8 cellular contexts compared by ENCODE assay signal in the genomic region with DNA sequence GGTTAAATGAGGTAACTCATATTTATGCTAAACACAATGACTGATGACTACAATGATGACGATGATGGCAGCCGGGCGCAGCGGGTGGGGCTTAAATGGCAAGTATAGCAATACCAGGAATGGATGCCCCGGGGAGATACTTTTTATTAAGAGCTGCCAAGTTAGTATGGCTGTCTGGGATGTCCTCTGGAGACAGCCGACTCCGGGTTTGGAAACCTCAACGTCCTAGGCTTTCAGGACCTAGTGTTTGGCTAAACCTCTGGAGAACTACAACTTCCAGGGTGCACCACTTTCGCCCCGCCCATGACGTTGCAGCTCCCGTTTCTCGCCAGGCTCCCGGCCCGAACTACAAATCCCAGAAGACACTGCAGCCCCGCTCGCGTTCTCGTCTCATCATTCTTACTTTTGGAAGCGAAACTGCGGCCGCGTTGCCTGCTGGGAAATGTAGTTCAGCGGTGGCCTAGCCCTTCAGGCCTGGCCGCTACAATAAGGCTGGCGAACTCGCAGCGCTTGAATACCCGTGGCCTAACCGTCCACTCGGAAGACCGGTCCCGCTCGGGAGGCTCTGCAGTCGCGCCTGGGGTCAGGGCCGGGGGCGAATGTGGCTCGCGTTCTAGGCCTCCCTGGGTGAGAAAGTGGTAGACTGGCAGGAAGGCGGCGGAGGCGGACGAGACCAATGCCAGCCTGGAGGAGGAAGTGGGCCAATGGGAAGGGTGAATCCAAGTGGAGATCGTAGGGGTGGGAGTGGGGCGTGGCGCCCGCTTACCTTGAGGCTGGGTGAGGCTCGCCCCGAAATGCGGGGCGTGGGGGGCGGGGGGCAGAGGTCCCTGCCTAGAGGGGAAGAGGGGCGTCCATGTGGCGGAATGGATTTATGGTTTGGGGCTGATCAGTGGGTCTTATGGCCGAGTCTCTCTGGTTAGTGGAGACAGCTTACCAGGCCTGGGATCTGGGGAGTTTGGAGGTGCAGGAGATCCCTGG. TPM values are rescaled to one million over a fixed set of nuclear protein-coding genes. Genes with fewer than 3 reads are reported as not detected.
DNase-seq lines count a peak whose midpoint lies in the region; ATAC-seq and TF ChIP-seq lines count a peak whose summit lies in the region.

A gene (plus strand): TSS at position 463 of the 978 bp plus-strand sequence. CDS start 2,221 bp downstream, outside the sequence.

- H3K36me3 ChIP-seq in SK-N-SH (replicated peaks in 1 of 2; ENCODE audit: control insufficient read depth in 1 of 2, insufficient read depth in 2 of 2, low read length in 1 of 2) = peaks cover 8 to 23% of the 10 kb centered on the region in 2 experiments

- H3K9ac ChIP-seq in SK-N-SH = peak within 1 kb of the TSS; percentile 93

- H2AFZ ChIP-seq in SK-N-SH (ENCODE audit: low read depth) = peak within 1 kb of the TSS; percentile 91

- no peaks in the 10 kb centered on the region for H3K27me3 ChIP-seq in SK-N-SH (ENCODE audit: insufficient read depth)

- peak within 1 kb of the TSS; percentile 89 to 98 for H3K27ac ChIP-seq in SK-N-SH (ENCODE audit: low read depth in 2 of 2, low read length in 1 of 2)

- no peaks in the 10 kb centered on the region for H3K9me3 ChIP-seq in SK-N-SH

- CTCF ChIA-PET in SK-N-SH (lab: Yijun Ruan, JAX) = no interaction called here

- no peak for TF ChIP-seq RAD21 in SK-N-SH (IDR thresholded peaks at IDR 0.05; ENCODE audit: low read length)

- TF ChIP-seq CTCF in SK-N-SH (IDR thresholded peaks at IDR 0.05) = no peak

- DNase-seq in GM04504 (ENCODE audit: low read depth) (peak; percentile 98), NCI-H1048 (lab: John Stamatoyannopoulos, UW) (peak; percentile 96), SK-N-SH (peak; percentile 91), germinal center (ENCODE audit: low spot score) (peak; percentile 92), non-pigmented ciliary epithelial cell (ENCODE audit: low read depth) (peak; percentile 86), superior temporal gyrus (ENCODE audit: extremely low spot score) (peak; percentile 100)
- DNase-seq in activated naive CD4-positive, alpha-beta T cell treated with anti-CD3 and anti-CD28 coated beads, Interleukin-2, amount 50 U/mL, for 16 hours = peak; percentile 99

- H3K4me2 ChIP-seq in SK-N-SH = peak within 1 kb of the TSS; percentile 69

- POLR2A ChIA-PET in SK-N-SH (lab: Yijun Ruan, JAX) = interaction anchor here (0.7 to 1.6 kb wide), 4 partner anchors 40 to 331 kb away, joined by 3 to 9 read pairs (median 5); a partner anchor contains a TSS

- no peak for TF ChIP-seq EP300 in SK-N-SH (IDR thresholded peaks at IDR 0.05; ENCODE audit: borderline replicate concordance in 1 of 2, low read depth in 1 of 2, low read length in 1 of 2)

- peak; percentile 95 for ATAC-seq in HG02571 (IDR thresholded peaks at IDR 0.05; ENCODE audit: unreplicated experiment)

- peaks cover 5 to 11% of the 10 kb centered on the region in 2 experiments; a peak in 2 of 4 replicates for H3K4me1 ChIP-seq in SK-N-SH (ENCODE audit: control insufficient read depth in 1 of 2, insufficient read depth in 2 of 2, low read depth in 1 of 2, low read length in 1 of 2)

- H3F3A ChIP-seq in SK-N-SH (replicated peaks; ENCODE audit: insufficient read depth) = peaks cover 14% of the 10 kb centered on the region

- H3K4me3 ChIP-seq in SK-N-SH (ENCODE audit: low read depth in 2 of 2, low read length in 1 of 2) = peak within 1 kb of the TSS; percentile 84

- H3K9me2 ChIP-seq in SK-N-SH = no peaks in the 10 kb centered on the region

- peaks cover 24% of the 10 kb centered on the region; the same call in 1 of the 2 replicates for H3K79me2 ChIP-seq in SK-N-SH (ENCODE audit: insufficient read depth)

- WGBS in SK-N-SH (ENCODE audit: low lambda C conversion rate) = 1% methylated on average over 31 of the region's 56 CpGs

- no peaks in the 10 kb centered on the region for H4K20me1 ChIP-seq in SK-N-SH (ENCODE audit: insufficient read depth)

TF ChIP-seq in SK-N-SH, 30 proteins besides CTCF, POLR2A, EP300 and RAD21 (continues in another document):
- no peak for TF ChIP-seq MXI1 (IDR thresholded peaks at IDR 0.05; ENCODE audit: low read depth, low read length)
- TF ChIP-seq RXRA (IDR thresholded peaks at IDR 0.05; ENCODE audit: borderline replicate concordance, low read depth) = no peak
- no peak for TF ChIP-seq NRF1 (IDR thresholded peaks at IDR 0.05; ENCODE audit: low read depth, low read length)
- no peak for TF ChIP-seq GATA2 (CRISPR knock-in tag; IDR thresholded peaks at IDR 0.05)
- TF ChIP-seq CHD2 (IDR thresholded peaks at IDR 0.05; ENCODE audit: low read length, partially characterized antibody) = peak; percentile 99
- TF ChIP-seq, protein P1, sequence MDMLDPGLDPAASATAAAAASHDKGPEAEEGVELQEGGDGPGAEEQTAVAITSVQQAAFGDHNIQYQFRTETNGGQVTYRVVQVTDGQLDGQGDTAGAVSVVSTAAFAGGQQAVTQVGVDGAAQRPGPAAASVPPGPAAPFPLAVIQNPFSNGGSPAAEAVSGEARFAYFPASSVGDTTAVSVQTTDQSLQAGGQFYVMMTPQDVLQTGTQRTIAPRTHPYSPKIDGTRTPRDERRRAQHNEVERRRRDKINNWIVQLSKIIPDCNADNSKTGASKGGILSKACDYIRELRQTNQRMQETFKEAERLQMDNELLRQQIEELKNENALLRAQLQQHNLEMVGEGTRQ (IDR thresholded peaks at IDR 0.05; ENCODE audit: borderline replicate concordance, low read depth, low read length) = no peak
- no peak for TF ChIP-seq RFX5 (IDR thresholded peaks at IDR 0.05; ENCODE audit: low read length)
- TF ChIP-seq EZH2phosphoT487 (IDR thresholded peaks at IDR 0.05; ENCODE audit: borderline replicate concordance, low read depth) = no peak
- TF ChIP-seq SMC3 (IDR thresholded peaks at IDR 0.05; ENCODE audit: low read depth, low read length) = no peak
- TF ChIP-seq, protein P2, sequence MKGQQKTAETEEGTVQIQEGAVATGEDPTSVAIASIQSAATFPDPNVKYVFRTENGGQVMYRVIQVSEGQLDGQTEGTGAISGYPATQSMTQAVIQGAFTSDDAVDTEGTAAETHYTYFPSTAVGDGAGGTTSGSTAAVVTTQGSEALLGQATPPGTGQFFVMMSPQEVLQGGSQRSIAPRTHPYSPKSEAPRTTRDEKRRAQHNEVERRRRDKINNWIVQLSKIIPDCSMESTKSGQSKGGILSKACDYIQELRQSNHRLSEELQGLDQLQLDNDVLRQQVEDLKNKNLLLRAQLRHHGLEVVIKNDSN (IDR thresholded peaks at IDR 0.05; ENCODE audit: borderline replicate concordance, low read depth) = no peak
- TF ChIP-seq FOSL2 (IDR thresholded peaks at IDR 0.05; ENCODE audit: borderline replicate concordance, low read depth) = no peak
- peak; percentile 0; the same call in 1 of the 2 replicates for TF ChIP-seq SIN3A (IDR thresholded peaks at IDR 0.05; ENCODE audit: borderline replicate concordance, low read depth, low read length)
- TF ChIP-seq, protein P3, sequence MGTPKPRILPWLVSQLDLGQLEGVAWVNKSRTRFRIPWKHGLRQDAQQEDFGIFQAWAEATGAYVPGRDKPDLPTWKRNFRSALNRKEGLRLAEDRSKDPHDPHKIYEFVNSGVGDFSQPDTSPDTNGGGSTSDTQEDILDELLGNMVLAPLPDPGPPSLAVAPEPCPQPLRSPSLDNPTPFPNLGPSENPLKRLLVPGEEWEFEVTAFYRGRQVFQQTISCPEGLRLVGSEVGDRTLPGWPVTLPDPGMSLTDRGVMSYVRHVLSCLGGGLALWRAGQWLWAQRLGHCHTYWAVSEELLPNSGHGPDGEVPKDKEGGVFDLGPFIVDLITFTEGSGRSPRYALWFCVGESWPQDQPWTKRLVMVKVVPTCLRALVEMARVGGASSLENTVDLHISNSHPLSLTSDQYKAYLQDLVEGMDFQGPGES (IDR thresholded peaks at IDR 0.05; ENCODE audit: low read depth, low read length) = no peak
- TF ChIP-seq ELF1 (IDR thresholded peaks at IDR 0.05) = peak; percentile 74
- TF ChIP-seq FOXM1 (IDR thresholded peaks at IDR 0.05; ENCODE audit: low read depth) = no peak
- no peak; the same call in 1 of the 2 replicates for TF ChIP-seq JUND (IDR thresholded peaks at IDR 0.05)
- peak; percentile 3; the same call in 1 of the 2 replicates for TF ChIP-seq RCOR1 (IDR thresholded peaks at IDR 0.05; ENCODE audit: low read length)
- TF ChIP-seq GABPA (IDR thresholded peaks at IDR 0.05; ENCODE audit: low read depth) = peak; percentile 55
- TF ChIP-seq, protein P4, sequence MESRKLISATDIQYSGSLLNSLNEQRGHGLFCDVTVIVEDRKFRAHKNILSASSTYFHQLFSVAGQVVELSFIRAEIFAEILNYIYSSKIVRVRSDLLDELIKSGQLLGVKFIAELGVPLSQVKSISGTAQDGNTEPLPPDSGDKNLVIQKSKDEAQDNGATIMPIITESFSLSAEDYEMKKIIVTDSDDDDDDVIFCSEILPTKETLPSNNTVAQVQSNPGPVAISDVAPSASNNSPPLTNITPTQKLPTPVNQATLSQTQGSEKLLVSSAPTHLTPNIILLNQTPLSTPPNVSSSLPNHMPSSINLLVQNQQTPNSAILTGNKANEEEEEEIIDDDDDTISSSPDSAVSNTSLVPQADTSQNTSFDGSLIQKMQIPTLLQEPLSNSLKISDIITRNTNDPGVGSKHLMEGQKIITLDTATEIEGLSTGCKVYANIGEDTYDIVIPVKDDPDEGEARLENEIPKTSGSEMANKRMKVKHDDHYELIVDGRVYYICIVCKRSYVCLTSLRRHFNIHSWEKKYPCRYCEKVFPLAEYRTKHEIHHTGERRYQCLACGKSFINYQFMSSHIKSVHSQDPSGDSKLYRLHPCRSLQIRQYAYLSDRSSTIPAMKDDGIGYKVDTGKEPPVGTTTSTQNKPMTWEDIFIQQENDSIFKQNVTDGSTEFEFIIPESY (IDR thresholded peaks at IDR 0.05; ENCODE audit: borderline replicate concordance, low read depth) = peak; percentile 99
- TF ChIP-seq, protein P5, sequence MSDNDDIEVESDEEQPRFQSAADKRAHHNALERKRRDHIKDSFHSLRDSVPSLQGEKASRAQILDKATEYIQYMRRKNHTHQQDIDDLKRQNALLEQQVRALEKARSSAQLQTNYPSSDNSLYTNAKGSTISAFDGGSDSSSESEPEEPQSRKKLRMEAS (IDR thresholded peaks at IDR 0.05; ENCODE audit: low read depth) = 0 out of 2 replicates have a peak, but pooled peaks have one; percentile 39
- TF ChIP-seq TCF12 (IDR thresholded peaks at IDR 0.05) = no peak
- TF ChIP-seq TAF1 (IDR thresholded peaks at IDR 0.05; ENCODE audit: borderline replicate concordance, low read depth, low read length) = peak; percentile 51; the same call in 1 of the 2 replicates
- TF ChIP-seq MEF2A (IDR thresholded peaks at IDR 0.05; ENCODE audit: borderline replicate concordance, low read depth) = no peak
- peak; percentile 58; the same call in 1 of the 2 replicates for TF ChIP-seq POLR2AphosphoS5 (IDR thresholded peaks at IDR 0.05; ENCODE audit: low read depth, low read length)

RNA-seq across cellular contexts. Expression of the gene that starts here (rescaled TPM):
- polyA plus RNA-seq in SK-N-SH (2012; rRNA removed) = 26.1 and 27.0 TPM in 2 replicates
- polyA plus RNA-seq in SK-N-SH (2012; cell fraction: cytosol; rRNA removed) = 16.0 and 19.7 TPM in 2 replicates
- polyA plus RNA-seq in SK-N-SH (2012; cell fraction: nucleus; rRNA removed) = 21.7 and 28.1 TPM in 2 replicates

Comparison
In these comparisons a context has a peak if more than half of its experiments do, and no peak if none do; other contexts are left out.
1. Peak in every context shown above with its lines: DNase-seq, ATAC-seq, H3K4me3 ChIP-seq and H3K27ac ChIP-seq.